10 cellular contexts compared by ENCODE assay signal in genomic region chr14:95998656-95999055, GRCh38. TPM values are rescaled to one million over a fixed set of nuclear protein-coding genes. Genes with fewer than 3 reads are reported as not detected.
DNase-seq lines count a peak whose midpoint lies in the region; ATAC-seq and TF ChIP-seq lines count a peak whose summit lies in the region.
"Had no signal": no experiment of that assay in that cellular context is flagged by ENCODE, and none has a peak within 500 bp of the region (broad histone marks: within the 10 kb centered on the region; RNA-seq: fewer than 3 reads in every experiment).

No MANE protein-coding gene starts in this region.

- H3K27me3 ChIP-seq in liver (ENCODE audit: control insufficient read depth in 4 of 4, insufficient read depth in 4 of 4, low read length in 3 of 4) (no peaks in the 10 kb centered on the region), prostate gland (replicated peaks; ENCODE audit: insufficient read depth) (peaks cover 4% of the 10 kb centered on the region)

- no peak for TF ChIP-seq POLR2A in prostate gland (IDR thresholded peaks at IDR 0.05)

- H3K9ac ChIP-seq in liver (ENCODE audit: low read depth in 1 of 2, low read length in 2 of 2) = no peak overlapping the region
- H3K9ac ChIP-seq: KMS-11 had no signal

- H3K4me1 ChIP-seq in liver (ENCODE audit: control insufficient read depth in 4 of 4, insufficient read depth in 4 of 4, low read length in 3 of 4) = no peaks in the 10 kb centered on the region
- H3K4me1 ChIP-seq in prostate gland (replicated peaks) = no peaks in the 10 kb centered on the region

- H3K27ac ChIP-seq in C4-2B (no peak overlapping the region), liver (ENCODE audit: low read depth in 1 of 2, low read length in 2 of 2) (no peak overlapping the region), prostate gland (no peak overlapping the region)
- H3K27ac ChIP-seq: KMS-11 had no signal

- no peak overlapping the region for H3K4me3 ChIP-seq in astrocyte of the cerebellum (ENCODE audit: low read depth, low read length)
- no peak overlapping the region for H3K4me3 ChIP-seq in liver (ENCODE audit: low read depth in 1 of 3, low read length in 3 of 3)
- no peak overlapping the region for H3K4me3 ChIP-seq in prostate gland

- intact Hi-C loops in prostate gland (cut with DNase I) = loop anchor here (2.0 to 10.0 kb wide), 3 partner anchors 100 to 554 kb away; no protein-coding TSS in a partner anchor

- 17% methylated on average over 1 of the region's 1 CpG for WGBS in liver
- 23% methylated on average over 1 of the region's 1 CpG for WGBS in prostate gland

- no peaks in the 10 kb centered on the region for H3K9me3 ChIP-seq in liver (ENCODE audit: control insufficient read depth in 4 of 4, low read length in 3 of 4)
- H3K9me3 ChIP-seq in prostate gland = no peaks in the 10 kb centered on the region

- DNase-seq in LoVo (ENCODE audit: low spot score) (peak; percentile 6), astrocyte of the cerebellum (ENCODE audit: low read depth) (peak; percentile 16), prostate gland (ENCODE audit: low spot score) (no peak), HuH-7.5 (ENCODE audit: low spot score) (no peak)
- DNase-seq: activated T-cell treated with anti-CD3 and anti-CD28 coated beads, Interleukin-2, amount 50 U/mL, for 24 hours had no signal

- ATAC-seq in HG02642 (IDR thresholded peaks at IDR 0.05; ENCODE audit: poor library complexity, unreplicated experiment) (no peak), GM19452 (IDR thresholded peaks at IDR 0.05; ENCODE audit: unreplicated experiment) (no peak)

- H3K36me3 ChIP-seq in liver (ENCODE audit: control insufficient read depth in 4 of 4, insufficient read depth in 3 of 4, low read depth in 1 of 4, low read length in 3 of 4) (no peaks in the 10 kb centered on the region), prostate gland (no peaks in the 10 kb centered on the region)

- peak; percentile 61 for TF ChIP-seq CTCF in C4-2B (conservative IDR thresholded peaks at IDR 0.05)
- peak; percentile 47 for TF ChIP-seq CTCF in astrocyte of the cerebellum (IDR thresholded peaks at IDR 0.05; ENCODE audit: low read depth, low read length, missing control alignments)
- peak; percentile 61 for TF ChIP-seq CTCF in liver (IDR thresholded peaks at IDR 0.05; ENCODE audit: low read depth, low read length, missing input control)
- peak in 2 of 4 experiments; percentile 60 to 61 for TF ChIP-seq CTCF in prostate gland (IDR thresholded peaks at IDR 0.05)

- peak; percentile 80 to 82 for TF ChIP-seq RAD21 in liver (IDR thresholded peaks at IDR 0.05)

- in situ Hi-C loops in astrocyte of the cerebellum (cut with HindIII; ENCODE audit: low sequenced_read_pairs) = loop anchor here (25.0 kb wide), 1 partner anchor 436 kb away; no protein-coding TSS in a partner anchor

TF ChIP-seq in liver, 16 proteins besides CTCF, POLR2A, EP300 and RAD21:
- TF ChIP-seq FOXA2 (IDR thresholded peaks at IDR 0.05) = no peak
- TF ChIP-seq YY1 (IDR thresholded peaks at IDR 0.05) = no peak
- no peak for TF ChIP-seq MAX (IDR thresholded peaks at IDR 0.05)
- no peak for TF ChIP-seq TAF1 (conservative IDR thresholded peaks at IDR 0.05)
- TF ChIP-seq SP1 (IDR thresholded peaks at IDR 0.05) = no peak
- TF ChIP-seq EGR1 (IDR thresholded peaks at IDR 0.05; ENCODE audit: low read depth in 2 of 2) = no peak
- TF ChIP-seq REST (IDR thresholded peaks at IDR 0.05) = no peak
- TF ChIP-seq GABPA (IDR thresholded peaks at IDR 0.05 in 1 of 2, conservative IDR thresholded peaks at IDR 0.05 in 1 of 2) = no peak
- TF ChIP-seq HNF4G (IDR thresholded peaks at IDR 0.05) = no peak
- TF ChIP-seq RXRA (IDR thresholded peaks at IDR 0.05) = no peak
- TF ChIP-seq, protein P1, sequence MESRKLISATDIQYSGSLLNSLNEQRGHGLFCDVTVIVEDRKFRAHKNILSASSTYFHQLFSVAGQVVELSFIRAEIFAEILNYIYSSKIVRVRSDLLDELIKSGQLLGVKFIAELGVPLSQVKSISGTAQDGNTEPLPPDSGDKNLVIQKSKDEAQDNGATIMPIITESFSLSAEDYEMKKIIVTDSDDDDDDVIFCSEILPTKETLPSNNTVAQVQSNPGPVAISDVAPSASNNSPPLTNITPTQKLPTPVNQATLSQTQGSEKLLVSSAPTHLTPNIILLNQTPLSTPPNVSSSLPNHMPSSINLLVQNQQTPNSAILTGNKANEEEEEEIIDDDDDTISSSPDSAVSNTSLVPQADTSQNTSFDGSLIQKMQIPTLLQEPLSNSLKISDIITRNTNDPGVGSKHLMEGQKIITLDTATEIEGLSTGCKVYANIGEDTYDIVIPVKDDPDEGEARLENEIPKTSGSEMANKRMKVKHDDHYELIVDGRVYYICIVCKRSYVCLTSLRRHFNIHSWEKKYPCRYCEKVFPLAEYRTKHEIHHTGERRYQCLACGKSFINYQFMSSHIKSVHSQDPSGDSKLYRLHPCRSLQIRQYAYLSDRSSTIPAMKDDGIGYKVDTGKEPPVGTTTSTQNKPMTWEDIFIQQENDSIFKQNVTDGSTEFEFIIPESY (IDR thresholded peaks at IDR 0.05) = no peak
- TF ChIP-seq JUND (IDR thresholded peaks at IDR 0.05) = no peak
- TF ChIP-seq, protein P2, sequence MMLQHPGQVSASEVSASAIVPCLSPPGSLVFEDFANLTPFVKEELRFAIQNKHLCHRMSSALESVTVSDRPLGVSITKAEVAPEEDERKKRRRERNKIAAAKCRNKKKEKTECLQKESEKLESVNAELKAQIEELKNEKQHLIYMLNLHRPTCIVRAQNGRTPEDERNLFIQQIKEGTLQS (IDR thresholded peaks at IDR 0.05) = no peak
- no peak for TF ChIP-seq NR2F2 (IDR thresholded peaks at IDR 0.05)

RNA-seq across cellular contexts. Expression of gene C14orf132, which starts 40.5 kb away (rescaled TPM):
- total RNA-seq in liver = 1 to 10 TPM; 1.9 to 2.3 TPM
- polyA plus RNA-seq in liver = 1 to 10 TPM; 1.8 to 3.0 TPM
- 1 to 10 TPM; 6.6 to 7.8 TPM for total RNA-seq in prostate gland

Comparison
In these comparisons a context has a peak if more than half of its experiments do, and no peak if none do; other contexts are left out.
1. DNase-seq: peak in LoVo (single experiment) and astrocyte of the cerebellum (single experiment); none in prostate gland (single experiment) and HuH-7.5 (single experiment).